ENCODE assay signal across 8 cellular contexts in the genomic region with DNA sequence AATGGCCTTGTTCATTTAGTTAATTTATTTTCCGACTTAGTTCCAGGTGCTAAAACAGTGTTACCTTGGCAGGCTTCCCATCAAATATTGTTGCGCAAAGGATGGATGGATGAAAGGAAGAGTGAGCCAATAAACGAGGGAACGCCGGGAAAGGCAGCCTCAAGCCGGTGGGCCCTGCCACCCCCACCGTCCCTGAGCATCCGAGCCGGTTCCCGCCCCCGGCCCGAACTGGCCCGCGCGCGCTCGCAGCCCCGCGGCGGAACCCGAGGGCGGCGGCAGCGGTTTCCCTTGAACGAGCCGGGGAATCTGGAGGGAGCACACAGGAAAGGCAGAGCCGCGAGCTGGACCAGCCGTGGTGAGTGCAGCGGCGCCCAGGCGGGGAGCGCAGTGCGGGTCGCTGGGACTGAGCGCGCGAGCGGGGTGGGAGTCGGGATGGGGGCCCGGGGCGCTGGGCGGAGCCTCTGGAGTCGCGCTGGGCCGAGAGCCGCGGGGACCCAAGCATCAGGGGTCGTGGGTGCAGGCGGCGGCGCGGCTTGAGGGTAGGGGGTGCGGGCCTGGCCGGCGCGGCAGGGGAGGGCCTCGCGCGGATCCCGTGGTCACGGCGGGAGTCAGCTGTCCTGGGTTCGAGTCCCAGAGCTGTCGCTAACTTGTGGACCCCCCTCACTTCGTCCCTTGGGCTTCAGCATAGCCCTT. TPM values are rescaled to one million over a fixed set of nuclear protein-coding genes. Genes with fewer than 3 reads are reported as not detected.
A peak's percentile ranks its signal among the peaks of the same experiment; 100 is the strongest.
DNase-seq lines count a peak whose midpoint lies in the region; ATAC-seq, FAIRE-seq and TF ChIP-seq lines count a peak whose summit lies in the region.

A gene with protein sequence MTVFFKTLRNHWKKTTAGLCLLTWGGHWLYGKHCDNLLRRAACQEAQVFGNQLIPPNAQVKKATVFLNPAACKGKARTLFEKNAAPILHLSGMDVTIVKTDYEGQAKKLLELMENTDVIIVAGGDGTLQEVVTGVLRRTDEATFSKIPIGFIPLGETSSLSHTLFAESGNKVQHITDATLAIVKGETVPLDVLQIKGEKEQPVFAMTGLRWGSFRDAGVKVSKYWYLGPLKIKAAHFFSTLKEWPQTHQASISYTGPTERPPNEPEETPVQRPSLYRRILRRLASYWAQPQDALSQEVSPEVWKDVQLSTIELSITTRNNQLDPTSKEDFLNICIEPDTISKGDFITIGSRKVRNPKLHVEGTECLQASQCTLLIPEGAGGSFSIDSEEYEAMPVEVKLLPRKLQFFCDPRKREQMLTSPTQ (plus strand): TSS at position 331 of the 693 bp plus-strand sequence. CDS start 4,057 bp downstream, outside the sequence.

- TF ChIP-seq POLR2A in GM12892 (IDR thresholded peaks at IDR 0.05; ENCODE audit: low read depth, low read length): peak; percentile 96
- TF ChIP-seq POLR2A in adrenal gland (IDR thresholded peaks at IDR 0.05): peak; percentile 18 to 46
- no peak for TF ChIP-seq POLR2A in prostate gland (IDR thresholded peaks at IDR 0.05)

- no peaks in the 10 kb centered on the region for H3K36me3 ChIP-seq in adrenal gland (replicated peaks in 1 of 2)
- no peaks in the 10 kb centered on the region for H3K36me3 ChIP-seq in prostate gland

- H3K27me3 ChIP-seq in adrenal gland (no peaks in the 10 kb centered on the region), prostate gland (replicated peaks; ENCODE audit: insufficient read depth) (no peaks in the 10 kb centered on the region)

- H3K4me3 ChIP-seq in adrenal gland (peak within 1 kb of the TSS; percentile 5 to 96 (median 74)), prostate gland (peak within 1 kb of the TSS; percentile 86 to 87)

- ATAC-seq in HG02642 (IDR thresholded peaks at IDR 0.05; ENCODE audit: poor library complexity, unreplicated experiment) (peak; percentile 94), left cardiac atrium (peak; percentile 96 to 98)

- TF ChIP-seq CTCF in adrenal gland (IDR thresholded peaks at IDR 0.05): no peak
- TF ChIP-seq CTCF in prostate gland (IDR thresholded peaks at IDR 0.05): no peak

- intact Hi-C loops in T-helper 1 cell treated with Interleukin-12 subunit alpha and Interleukin-12 subunit beta and Interleukin-4 antibody, amounts not matched to agents 30 ng/mL and 1 ng/mL, for 36 hours (cut with micrococcal nuclease): loop anchor here (1.0 to 10.0 kb wide), 7 partner anchors 8 to 1486 kb away; partner anchors contain the start of genes ADCK2, MRPS33, NDUFB2 and PARP12
- intact Hi-C loops in adrenal gland (cut with DNase I) (no loop called here), left cardiac atrium (cut with DNase I) (no loop called here), prostate gland (cut with DNase I) (no loop called here)

- H3K9me3 ChIP-seq in adrenal gland (replicated peaks in 1 of 3) (no peaks in the 10 kb centered on the region), prostate gland (no peaks in the 10 kb centered on the region)

- WGBS in adrenal gland, 4 donors: 0 to 1% (median 1%) methylated on average over 32 to 66 of the region's 66 CpGs
- WGBS in prostate gland: 1% methylated on average over 66 of the region's 66 CpGs

- H3K4me1 ChIP-seq in adrenal gland (replicated peaks in 1 of 2): peaks cover 5 to 11% of the 10 kb centered on the region in 2 donors
- H3K4me1 ChIP-seq in prostate gland (replicated peaks): no peaks in the 10 kb centered on the region

- peak; percentile 87 for FAIRE-seq in GM12892 (lab: Jason Lieb, UNC)

- DNase-seq in GM12892 (ENCODE audit: insufficient read length) (peak; percentile 73), NCI-H1105 treated with DMSO at 0.1 percent for 48 hours (lab: John Stamatoyannopoulos, UW) (peak; percentile 76), adrenal gland (peak; percentile 67 to 82 (median 70)), left cardiac atrium (peak; percentile 77), prostate gland (ENCODE audit: low spot score) (peak; percentile 41), ureter (ENCODE audit: low spot score) (peak; percentile 77)

- H3K27ac ChIP-seq in adrenal gland: peak within 1 kb of the TSS in 3 of 5 donors; percentile 15 to 46 (median 34)
- peak within 1 kb of the TSS; percentile 56 to 64 for H3K27ac ChIP-seq in prostate gland

RNA-seq across cellular contexts. Expression of the gene that starts here (rescaled TPM):
- 43.2 TPM for polyA plus RNA-seq in GM12892 (2012; ENCODE audit: missing spikeins)
- 79.0 and 83.1 TPM in 2 replicates for total RNA-seq in T-helper 1 cell treated with Interleukin-12 subunit alpha and Interleukin-12 subunit beta and Interleukin-4 antibody, amounts not matched to agents 30 ng/mL and 1 ng/mL, for 36 hours
- total RNA-seq in adrenal gland (10 to 100 TPM; 23.9 to 89.9 (median 28.3) TPM), left cardiac atrium (10 to 100 TPM; 28.9 to 37.8 TPM), prostate gland (10 to 100 TPM; 19.4 to 26.7 TPM), ureter (43.0 TPM)
- polyA plus RNA-seq in adrenal gland: 10 to 100 TPM; 11.1 to 39.6 (median 17.4) TPM

Comparison
In these comparisons a context has a peak if more than half of its experiments do, and no peak if none do; other contexts are left out.
1. Peak in every context shown above with its lines: DNase-seq, ATAC-seq, H3K4me3 ChIP-seq and H3K27ac ChIP-seq.